ENCODE assay signal across 3 cellular contexts in the genomic region with DNA sequence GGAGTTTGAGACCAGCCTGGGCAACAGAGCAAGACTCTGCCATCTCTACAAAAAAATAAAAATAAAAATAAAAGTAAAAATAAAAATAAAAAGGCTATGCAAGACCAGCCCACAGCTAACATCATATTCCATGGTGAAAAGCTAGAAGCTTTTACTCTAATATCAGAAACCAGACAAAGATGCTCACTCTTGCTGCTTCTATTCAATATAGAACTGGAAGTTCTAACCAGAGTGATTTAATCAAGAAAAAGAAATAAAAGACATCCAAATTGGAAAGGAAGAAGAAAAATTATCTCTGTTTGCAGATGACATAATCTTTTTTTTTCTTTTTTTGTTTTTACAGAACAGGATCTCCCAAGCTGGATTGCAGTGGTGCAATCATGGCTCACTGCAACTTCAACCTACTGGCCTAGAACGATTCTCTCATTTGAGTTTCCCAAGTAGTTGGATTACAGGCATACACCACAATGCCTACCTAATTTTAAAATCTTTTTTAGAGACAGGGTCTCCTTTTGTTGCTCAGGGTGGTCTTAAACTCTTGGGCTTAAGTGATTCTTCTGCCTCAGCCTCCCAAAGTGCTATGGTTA.
"Had no signal": no experiment of that assay in that cellular context is flagged by ENCODE, and none has a peak within 500 bp of the region (broad histone marks: within the 10 kb centered on the region; RNA-seq: fewer than 3 reads in every experiment).

No MANE protein-coding gene starts in this region.

- ATAC-seq: GM23338 had no signal

- DNase-seq: H9, HCEC 1CT had no signal

- H3K4me3 ChIP-seq: GM23338 had no signal
